Comparison of ENCODE assay signal across 13 cellular contexts in the genomic region with DNA sequence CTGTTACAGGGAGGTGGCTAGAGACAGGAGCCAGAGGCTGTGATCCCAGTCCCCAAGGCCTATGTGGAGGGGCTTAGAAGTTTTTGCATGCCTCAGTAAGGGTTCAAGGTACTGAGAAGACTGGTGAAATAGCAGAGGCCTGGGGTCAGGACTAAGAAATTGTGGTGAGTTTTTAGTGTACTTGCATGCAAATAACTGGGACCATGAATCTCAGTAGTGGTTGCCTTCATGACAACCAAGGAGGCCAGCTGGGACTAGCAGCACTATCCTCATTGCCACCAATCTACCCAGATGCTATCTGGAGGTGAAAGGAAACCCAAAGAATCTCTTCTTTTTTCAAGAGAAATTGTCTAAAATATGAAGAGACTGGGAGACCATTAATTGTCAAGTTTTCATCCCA.
DNase-seq lines count a peak whose midpoint lies in the region; ATAC-seq and TF ChIP-seq lines count a peak whose summit lies in the region.
"Had no signal": no experiment of that assay in that cellular context is flagged by ENCODE, and none has a peak within 500 bp of the region (broad histone marks: within the 10 kb centered on the region; RNA-seq: fewer than 3 reads in every experiment).

No MANE protein-coding gene starts in this region.

- H3K9me3 Mint-ChIP-seq in chondrocyte (ENCODE audit: low read depth): no peaks in the 10 kb centered on the region
- no peaks in the 10 kb centered on the region for H3K9me3 Mint-ChIP-seq in stimulated activated memory B cell treated with anti-CD40 and anti-IgM and Interleukin-4, amounts not matched to agents 10 μg/mL and 1 μg/mL and 100 μg/mL, for 72 hours
- H3K9me3 Mint-ChIP-seq: activated T-helper 1 cell treated with anti-CD3 and anti-CD28 coated beads, Interleukin-12 subunit alpha, Interleukin-12 subunit beta, Interleukin-2, Interleukin-4 antibody, amounts not matched to agents 30 ng/mL and 10 ng/mL and 1 ng/mL, durations not matched to agents 14 hours and 24 hours and 36 hours; IgD-negative memory B cell had no signal

- TF ChIP-seq CTCF in chondrocyte (IDR thresholded peaks at IDR 0.05): no peak

- no peaks in the 10 kb centered on the region for H3K36me3 Mint-ChIP-seq in chondrocyte (ENCODE audit: low read depth)
- H3K36me3 Mint-ChIP-seq in stimulated activated memory B cell treated with anti-CD40 and anti-IgM and Interleukin-4, amounts not matched to agents 10 μg/mL and 1 μg/mL and 100 μg/mL, for 72 hours: no peaks in the 10 kb centered on the region
- H3K36me3 Mint-ChIP-seq: IgD-negative memory B cell; naive thymus-derived CD8-positive, alpha-beta T cell had no signal

- DNase-seq in chondrocyte (ENCODE audit: low spot score) (no peak), HUDEP-2 (lab: John Stamatoyannopoulos, UW; ENCODE audit: unreplicated experiment in 76 of 76) (no peak), HK-2 (ENCODE audit: unreplicated experiment) (no peak)
- no peak for DNase-seq in stimulated activated naive CD4-positive, alpha-beta T cell (lab: John Stamatoyannopoulos, UW)
- DNase-seq: cerebellar nuclear complex; naive thymus-derived CD8-positive, alpha-beta T cell; Peyer's patch had no signal

- peaks cover 49% of the 10 kb centered on the region for H3K4me1 Mint-ChIP-seq in chondrocyte (ENCODE audit: low read depth)
- H3K4me1 Mint-ChIP-seq in stimulated activated memory B cell treated with anti-CD40 and anti-IgM and Interleukin-4, amounts not matched to agents 10 μg/mL and 1 μg/mL and 100 μg/mL, for 72 hours: peaks cover 10% of the 10 kb centered on the region
- H3K4me1 Mint-ChIP-seq: naive thymus-derived CD8-positive, alpha-beta T cell had no signal

- H3K27ac Mint-ChIP-seq in chondrocyte (ENCODE audit: unreplicated experiment): peak overlapping the region; percentile 38
- no peak overlapping the region for H3K27ac Mint-ChIP-seq in stimulated activated memory B cell treated with anti-CD40 and anti-IgM and Interleukin-4, amounts not matched to agents 10 μg/mL and 1 μg/mL and 100 μg/mL, for 72 hours
- H3K27ac Mint-ChIP-seq: activated T-helper 1 cell treated with anti-CD3 and anti-CD28 coated beads, Interleukin-12 subunit alpha, Interleukin-12 subunit beta, Interleukin-2, Interleukin-4 antibody, amounts not matched to agents 30 ng/mL and 10 ng/mL and 1 ng/mL, durations not matched to agents 14 hours and 24 hours and 36 hours; IgD-negative memory B cell; naive thymus-derived CD8-positive, alpha-beta T cell had no signal

- no peaks in the 10 kb centered on the region for H3K27me3 Mint-ChIP-seq in chondrocyte (ENCODE audit: low read depth)
- H3K27me3 Mint-ChIP-seq in stimulated activated memory B cell treated with anti-CD40 and anti-IgM and Interleukin-4, amounts not matched to agents 10 μg/mL and 1 μg/mL and 100 μg/mL, for 72 hours: peaks cover 9% of the 10 kb centered on the region
- H3K27me3 Mint-ChIP-seq: IgD-negative memory B cell had no signal

- ATAC-seq in GM18873 (IDR thresholded peaks at IDR 0.05; ENCODE audit: low FRiP score, unreplicated experiment) (peak; percentile 88), GM21529 (IDR thresholded peaks at IDR 0.05; ENCODE audit: unreplicated experiment) (peak; percentile 78), HG03064 (IDR thresholded peaks at IDR 0.05; ENCODE audit: low read depth, unreplicated experiment) (peak; percentile 88)
- no peak for ATAC-seq in stimulated activated memory B cell treated with anti-CD40 and anti-IgM and Interleukin-4, amounts not matched to agents 10 μg/mL and 1 μg/mL and 100 μg/mL, for 72 hours
- ATAC-seq: naive thymus-derived CD8-positive, alpha-beta T cell had no signal

- no peak overlapping the region for H3K4me3 Mint-ChIP-seq in chondrocyte (ENCODE audit: unreplicated experiment)
- no peak overlapping the region for H3K4me3 Mint-ChIP-seq in stimulated activated memory B cell treated with anti-CD40 and anti-IgM and Interleukin-4, amounts not matched to agents 10 μg/mL and 1 μg/mL and 100 μg/mL, for 72 hours
- H3K4me3 Mint-ChIP-seq: activated T-helper 1 cell treated with anti-CD3 and anti-CD28 coated beads, Interleukin-12 subunit alpha, Interleukin-12 subunit beta, Interleukin-2, Interleukin-4 antibody, amounts not matched to agents 30 ng/mL and 10 ng/mL and 1 ng/mL, durations not matched to agents 14 hours and 24 hours and 36 hours; IgD-negative memory B cell; naive thymus-derived CD8-positive, alpha-beta T cell had no signal
